8 cellular contexts compared by ENCODE assay signal in the genomic region with DNA sequence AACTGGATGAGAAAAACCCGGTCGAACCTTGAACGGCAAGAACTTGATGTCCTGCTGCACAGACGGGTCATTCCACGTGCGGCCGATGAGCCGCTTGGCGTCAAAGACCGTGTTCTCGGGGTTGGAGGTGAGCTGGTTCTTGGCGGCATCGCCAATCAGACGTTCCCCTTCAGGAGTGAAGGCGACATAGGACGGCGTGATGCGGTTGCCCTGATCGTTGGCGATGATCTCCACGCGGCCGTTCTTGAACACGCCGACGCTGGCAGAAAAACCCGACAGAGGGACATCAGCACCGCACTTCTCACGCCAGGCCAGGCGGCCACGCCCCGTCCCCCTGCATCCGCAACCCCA. TPM values are rescaled to one million over a fixed set of nuclear protein-coding genes. Genes with fewer than 3 reads are reported as not detected.
DNase-seq lines count a peak whose midpoint lies in the region; ATAC-seq and TF ChIP-seq lines count a peak whose summit lies in the region.

No MANE protein-coding gene starts in this region.

- peak overlapping the region; percentile 100 for H3K23ac ChIP-seq in mesendoderm (ENCODE audit: low read length)

- H3K4me1 ChIP-seq in SJSA1 (replicated peaks): peaks cover 31% of the 10 kb centered on the region
- peaks cover 20% of the 10 kb centered on the region for H3K4me1 ChIP-seq in colonic mucosa
- peaks cover 1% of the 10 kb centered on the region for H3K4me1 ChIP-seq in mesendoderm (ENCODE audit: control insufficient read depth, low read depth, low read length)
- H3K4me1 ChIP-seq in subcutaneous abdominal adipose tissue (ENCODE audit: control insufficient read depth in 5 of 5, insufficient read depth in 5 of 5, low read length in 5 of 5): peaks cover 0 to 59% (median 52%) of the 10 kb centered on the region in 5 donors

- peak overlapping the region; percentile 100 for H3K56ac ChIP-seq in mesendoderm (ENCODE audit: low read length)

- peak overlapping the region; percentile 73 for H3K4me3 ChIP-seq in SJSA1
- H3K4me3 ChIP-seq in colonic mucosa: peak overlapping the region; percentile 99
- H3K4me3 ChIP-seq in mesendoderm (ENCODE audit: low read length): peak overlapping the region; percentile 83
- peak overlapping the region; percentile 86 to 99 (median 96) for H3K4me3 ChIP-seq in subcutaneous abdominal adipose tissue (ENCODE audit: low read depth in 1 of 5, low read length in 5 of 5)

- TF ChIP-seq CTCF in colonic mucosa (IDR thresholded peaks at IDR 0.05): no peak

- no peak overlapping the region for H3K4ac ChIP-seq in mesendoderm (ENCODE audit: low read depth, low read length)

- no peaks in the 10 kb centered on the region for H3K27me3 ChIP-seq in SJSA1 (replicated peaks)
- no peaks in the 10 kb centered on the region for H3K27me3 ChIP-seq in colonic mucosa
- H3K27me3 ChIP-seq in mesendoderm (ENCODE audit: insufficient read depth, low read length, poor library complexity): no peaks in the 10 kb centered on the region
- H3K27me3 ChIP-seq in subcutaneous abdominal adipose tissue (ENCODE audit: control insufficient read depth in 5 of 5, insufficient read depth in 4 of 5, low read length in 5 of 5): no peaks in the 10 kb centered on the region

- no peak overlapping the region for H3K18ac ChIP-seq in mesendoderm (ENCODE audit: low read length)

- H3K9me3 ChIP-seq in SJSA1 (replicated peaks) (no peaks in the 10 kb centered on the region), colonic mucosa (no peaks in the 10 kb centered on the region), subcutaneous abdominal adipose tissue (ENCODE audit: control insufficient read depth in 5 of 5, low read length in 5 of 5) (no peaks in the 10 kb centered on the region)

- H3K4me2 ChIP-seq in mesendoderm (ENCODE audit: low read length): peak overlapping the region; percentile 7

- H3K27ac ChIP-seq in SJSA1 (peak overlapping the region; percentile 78), colonic mucosa (peak overlapping the region; percentile 96), mesendoderm (ENCODE audit: low read depth, low read length) (peak overlapping the region; percentile 34), subcutaneous abdominal adipose tissue (ENCODE audit: low read depth, low read length) (peak overlapping the region; percentile 98)

- no CpG with 5 or more reads among the region's 33 CpGs for WGBS in mesendoderm (ENCODE audit: extremely low coverage, insufficient coverage, low lambda C conversion rate)

- peak overlapping the region; percentile 97 for H2AK5ac ChIP-seq in mesendoderm (ENCODE audit: low read length)

- no peak overlapping the region for H4K5ac ChIP-seq in mesendoderm (ENCODE audit: low read length)

- H2BK15ac ChIP-seq in mesendoderm (replicated peaks; ENCODE audit: low read depth): no peak overlapping the region

- intact Hi-C loops in colonic mucosa (cut with DNase I): no loop called here

- H3K79me1 ChIP-seq in mesendoderm (ENCODE audit: low read length): peaks cover 3% of the 10 kb centered on the region

- DNase-seq in NCI-H1417 (lab: John Stamatoyannopoulos, UW): peak; percentile 4 to 82 (median 64)
- no peak for DNase-seq in NCI-H1417 treated with DMSO at 0.1 percent for 48 hours (lab: John Stamatoyannopoulos, UW)
- DNase-seq in SJSA1 (ENCODE audit: low read depth in 1 of 2, low spot score in 2 of 2): peak in 1 of 2 experiments; percentile 41
- DNase-seq in colonic mucosa: peak; percentile 49
- DNase-seq in mesendoderm: peak; percentile 49
- DNase-seq in hepatic stellate cell (ENCODE audit: low spot score): no peak

- peak; percentile 2 for ATAC-seq in HG02610 (IDR thresholded peaks at IDR 0.05; ENCODE audit: unreplicated experiment)

- peaks cover 55% of the 10 kb centered on the region for H3K36me3 ChIP-seq in SJSA1
- peaks cover 14% of the 10 kb centered on the region for H3K36me3 ChIP-seq in colonic mucosa
- H3K36me3 ChIP-seq in mesendoderm (ENCODE audit: control insufficient read depth, insufficient read depth, low read length): peaks cover 13% of the 10 kb centered on the region
- H3K36me3 ChIP-seq in subcutaneous abdominal adipose tissue (ENCODE audit: control insufficient read depth in 5 of 5, insufficient read depth in 5 of 5, low read length in 5 of 5): peaks cover 24 to 39% (median 31%) of the 10 kb centered on the region in 5 donors

- peak overlapping the region; percentile 78 for H2BK5ac ChIP-seq in mesendoderm (ENCODE audit: low read length)

- no peak overlapping the region for H4K8ac ChIP-seq in mesendoderm (ENCODE audit: low read depth, low read length)

- H3K9ac ChIP-seq in colonic mucosa (ENCODE audit: low read depth in 2 of 2, low read length in 2 of 2) (peak overlapping the region; percentile 98 to 99), mesendoderm (ENCODE audit: low read length) (peak overlapping the region; percentile 100), subcutaneous abdominal adipose tissue (ENCODE audit: low read length in 5 of 5) (peak overlapping the region; percentile 73 to 99 (median 89))

- no peak overlapping the region for H2BK120ac ChIP-seq in mesendoderm (ENCODE audit: low read depth, low read length)

- H3K79me2 ChIP-seq in mesendoderm (ENCODE audit: control insufficient read depth, insufficient read depth, low read length): peaks cover 39% of the 10 kb centered on the region

RNA-seq across cellular contexts. Expression of a gene that starts 0.5 kb away (rescaled TPM):
- 49.0 and 50.3 TPM in 2 replicates for total RNA-seq in SJSA1 (2014; rRNA removed; shearing (Covaris generic))
- 100 to 1,000 TPM; 281 to 441 TPM for total RNA-seq in colonic mucosa
- polyA plus RNA-seq in mesendoderm (2013, experiment 1 of 2): 325 TPM
- 322 TPM for polyA plus RNA-seq in mesendoderm (2013, experiment 2 of 2)

RNA-seq across cellular contexts. Expression of a gene that starts 21.0 kb away (rescaled TPM):
- total RNA-seq in SJSA1 (2014; rRNA removed; shearing (Covaris generic)): 27.8 and 38.4 TPM in 2 replicates
- total RNA-seq in colonic mucosa: 10 to 100 TPM; 38.9 to 42.0 TPM
- polyA plus RNA-seq in mesendoderm (2013, experiment 1 of 2): 14.8 TPM
- 14.6 TPM for polyA plus RNA-seq in mesendoderm (2013, experiment 2 of 2)

RNA-seq across cellular contexts. Expression of a gene that starts 40.3 kb away (rescaled TPM):
- 25.1 and 31.0 TPM in 2 replicates for total RNA-seq in SJSA1 (2014; rRNA removed; shearing (Covaris generic))
- 10 to 100 TPM in 1 of 2 donors, 1 to 10 TPM in 1; 8.0 to 17.2 TPM for total RNA-seq in colonic mucosa
- polyA plus RNA-seq in mesendoderm (2013, experiment 1 of 2): 31.5 TPM
- 32.7 TPM for polyA plus RNA-seq in mesendoderm (2013, experiment 2 of 2)

RNA-seq across cellular contexts. Expression of a gene that starts 51.0 kb away (rescaled TPM):
- total RNA-seq in SJSA1 (2014; rRNA removed; shearing (Covaris generic)): 29.0 and 43.5 TPM in 2 replicates
- 10 to 100 TPM; 48.2 to 54.7 TPM for total RNA-seq in colonic mucosa
- polyA plus RNA-seq in mesendoderm (2013, experiment 1 of 2): 36.8 TPM
- polyA plus RNA-seq in mesendoderm (2013, experiment 2 of 2): 35.6 TPM

Comparison
In these comparisons a context has a peak if more than half of its experiments do, and no peak if none do; other contexts are left out.
1. DNase-seq: peak in NCI-H1417 (3 of 3), colonic mucosa (single experiment) and mesendoderm (single experiment); none in NCI-H1417 treated with DMSO at 0.1 percent for 48 hours (single experiment) and hepatic stellate cell (single experiment).
2. H3K27ac ChIP-seq: peak in every context shown above with its lines; median percentile 98 in subcutaneous abdominal adipose tissue; 96 in colonic mucosa; 78 in SJSA1; 34 in mesendoderm.
3. Peak in every context shown above with its lines, with median percentiles within 50 percentile points of each other: H3K4me3 ChIP-seq and H3K9ac ChIP-seq.